ENCODE assay signal across 9 cellular contexts in the genomic region with DNA sequence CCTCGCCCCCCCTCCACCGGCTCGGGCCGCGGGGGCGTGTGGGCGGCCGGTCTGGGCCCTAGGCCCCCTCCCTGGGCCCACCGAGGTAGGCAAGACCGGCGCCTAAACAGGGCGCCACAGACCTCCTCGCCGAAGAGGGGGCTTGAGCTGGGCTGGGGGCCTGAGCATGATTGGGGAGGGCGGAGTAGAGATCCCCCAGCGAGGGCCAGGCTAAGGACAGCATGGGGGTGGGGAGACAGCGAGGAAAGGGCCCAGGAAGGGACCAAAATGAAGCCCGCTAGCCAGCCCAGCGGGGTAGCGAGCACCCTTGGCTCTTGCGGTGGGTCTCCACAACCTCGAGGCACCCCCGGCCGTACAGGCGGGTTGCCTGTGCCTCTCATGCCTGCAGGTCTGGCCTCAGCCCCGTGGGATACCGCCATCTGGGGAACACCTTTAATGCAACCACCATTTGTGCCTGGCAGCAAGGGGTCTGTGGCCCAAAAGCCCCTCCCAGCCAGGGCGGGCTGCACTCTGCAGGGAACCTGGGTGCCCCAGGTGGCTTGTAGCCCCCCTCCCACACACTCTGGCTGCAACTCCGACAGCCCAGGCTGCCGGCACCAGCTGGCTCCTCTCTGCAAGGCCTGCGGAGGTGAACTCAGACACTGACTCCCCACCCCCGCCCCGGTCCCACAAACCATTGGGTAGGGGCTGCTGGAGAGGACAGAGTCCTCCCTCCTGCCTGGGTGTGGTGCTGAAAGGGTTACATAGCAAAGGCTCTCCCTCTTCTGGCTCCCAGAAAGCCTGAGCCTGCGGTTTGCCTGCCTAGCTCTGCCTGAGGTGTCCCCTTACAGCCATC.
DNase-seq lines count a peak whose midpoint lies in the region; ATAC-seq and TF ChIP-seq lines count a peak whose summit lies in the region.
"Had no signal": no experiment of that assay in that cellular context is flagged by ENCODE, and none has a peak within 500 bp of the region (broad histone marks: within the 10 kb centered on the region; RNA-seq: fewer than 3 reads in every experiment).

No MANE protein-coding gene starts in this region.

- no peak; a peak in 1 of 4 replicates for TF ChIP-seq CTCF in GM23338 (conservative IDR thresholded peaks at IDR 0.05; ENCODE audit: low read depth in 2 of 2)

- no peaks in the 10 kb centered on the region for H3K9me2 ChIP-seq in GM23338 (ENCODE audit: insufficient read depth)

- ATAC-seq in GM23338 (peak; percentile 78), GM19395 (IDR thresholded peaks at IDR 0.05; ENCODE audit: unreplicated experiment) (no peak)
- no peak for ATAC-seq in stimulated activated memory B cell treated with anti-CD40 and anti-IgM and Interleukin-4, amounts not matched to agents 10 μg/mL and 1 μg/mL and 100 μg/mL, for 72 hours

- no peaks in the 10 kb centered on the region for H3K79me2 ChIP-seq in GM23338 (replicated peaks; ENCODE audit: insufficient read depth)

- H4K20me1 ChIP-seq in GM23338 (replicated peaks; ENCODE audit: insufficient read depth): peaks cover 9% of the 10 kb centered on the region

- no peak overlapping the region for H3K27ac ChIP-seq in GM23338 (ENCODE audit: low read depth)
- H3K27ac ChIP-seq in angular gyrus (ENCODE audit: low read depth, low read length): peak overlapping the region; percentile 31

- no peaks in the 10 kb centered on the region for H3K9me3 Mint-ChIP-seq in GM23338
- H3K9me3 Mint-ChIP-seq in stimulated activated memory B cell treated with anti-CD40 and anti-IgM and Interleukin-4, amounts not matched to agents 10 μg/mL and 1 μg/mL and 100 μg/mL, for 72 hours: no peaks in the 10 kb centered on the region
- H3K9me3 Mint-ChIP-seq: activated naive CD4-positive, alpha-beta T cell treated with anti-CD3 and anti-CD28 coated beads, Interleukin-2, amount 50 U/mL, for 72 hours had no signal

- H3K4me3 Mint-ChIP-seq in GM23338: peak overlapping the region; percentile 62; the same call in 2 of the 3 replicates
- peak overlapping the region; percentile 19 for H3K4me3 Mint-ChIP-seq in stimulated activated memory B cell treated with anti-CD40 and anti-IgM and Interleukin-4, amounts not matched to agents 10 μg/mL and 1 μg/mL and 100 μg/mL, for 72 hours

- peak overlapping the region; percentile 96 for H3K4me2 ChIP-seq in GM23338

- H3K36me3 ChIP-seq in GM23338 (ENCODE audit: insufficient read depth): no peaks in the 10 kb centered on the region

- 0 out of 2 replicates have a peak, but pooled peaks cover 4% of the 10 kb centered on the region for H3F3A ChIP-seq in GM23338 (replicated peaks; ENCODE audit: low read depth)

- DNase-seq in GM23338 (ENCODE audit: low spot score) (peak; percentile 82), inferior parietal cortex (ENCODE audit: extremely low spot score) (peak; percentile 4), SKM-1 (lab: John Stamatoyannopoulos, UW; ENCODE audit: unreplicated experiment) (no peak), cerebellar nuclear complex (lab: John Stamatoyannopoulos, UW) (no peak), NCI-H2196 (lab: John Stamatoyannopoulos, UW; ENCODE audit: unreplicated experiment) (no peak)

- H3K4me1 Mint-ChIP-seq in GM23338: peaks cover 11% of the 10 kb centered on the region
- H3K4me1 Mint-ChIP-seq in stimulated activated memory B cell treated with anti-CD40 and anti-IgM and Interleukin-4, amounts not matched to agents 10 μg/mL and 1 μg/mL and 100 μg/mL, for 72 hours: no peaks in the 10 kb centered on the region

- H3K36me3 Mint-ChIP-seq in GM23338 (ENCODE audit: low read depth): no peaks in the 10 kb centered on the region
- H3K36me3 Mint-ChIP-seq in stimulated activated memory B cell treated with anti-CD40 and anti-IgM and Interleukin-4, amounts not matched to agents 10 μg/mL and 1 μg/mL and 100 μg/mL, for 72 hours: no peaks in the 10 kb centered on the region
- H3K36me3 Mint-ChIP-seq: activated naive CD4-positive, alpha-beta T cell treated with anti-CD3 and anti-CD28 coated beads, Interleukin-2, amount 50 U/mL, for 72 hours had no signal

- H3K4me1 ChIP-seq in GM23338 (ENCODE audit: insufficient read depth): peaks cover 12% of the 10 kb centered on the region

- H3K27ac Mint-ChIP-seq in GM23338: no peak overlapping the region
- H3K27ac Mint-ChIP-seq in stimulated activated memory B cell treated with anti-CD40 and anti-IgM and Interleukin-4, amounts not matched to agents 10 μg/mL and 1 μg/mL and 100 μg/mL, for 72 hours: no peak overlapping the region
- H3K27ac Mint-ChIP-seq: activated naive CD4-positive, alpha-beta T cell treated with anti-CD3 and anti-CD28 coated beads, Interleukin-2, amount 50 U/mL, for 72 hours had no signal

- H3K27me3 ChIP-seq in GM23338 (ENCODE audit: insufficient read depth): peaks cover 87% of the 10 kb centered on the region

- H3K4me3 ChIP-seq in GM23338: peak overlapping the region; percentile 84

- H2AFZ ChIP-seq in GM23338: peak overlapping the region; percentile 96

- peaks cover 41% of the 10 kb centered on the region for H3K27me3 Mint-ChIP-seq in GM23338 (ENCODE audit: insufficient read depth, low read depth, poor library complexity)
- H3K27me3 Mint-ChIP-seq in stimulated activated memory B cell treated with anti-CD40 and anti-IgM and Interleukin-4, amounts not matched to agents 10 μg/mL and 1 μg/mL and 100 μg/mL, for 72 hours: peaks cover 27% of the 10 kb centered on the region

TF ChIP-seq in GM23338, 12 proteins besides CTCF, POLR2A, EP300 and RAD21:
- TF ChIP-seq NANOG (IDR thresholded peaks at IDR 0.05; ENCODE audit: borderline replicate concordance) (no peak), ZNF114 (CRISPR knock-in tag; IDR thresholded peaks at IDR 0.05) (no peak), ZNF331 (CRISPR knock-in tag; IDR thresholded peaks at IDR 0.05; ENCODE audit: low read depth) (no peak), POLR2AphosphoS5 (IDR thresholded peaks at IDR 0.05; ENCODE audit: low read depth) (no peak), EZH2phosphoT487 (IDR thresholded peaks at IDR 0.05; ENCODE audit: unreplicated experiment) (no peak), JUNB (IDR thresholded peaks at IDR 0.05; ENCODE audit: unreplicated experiment) (no peak)
- TF ChIP-seq, protein P1, sequence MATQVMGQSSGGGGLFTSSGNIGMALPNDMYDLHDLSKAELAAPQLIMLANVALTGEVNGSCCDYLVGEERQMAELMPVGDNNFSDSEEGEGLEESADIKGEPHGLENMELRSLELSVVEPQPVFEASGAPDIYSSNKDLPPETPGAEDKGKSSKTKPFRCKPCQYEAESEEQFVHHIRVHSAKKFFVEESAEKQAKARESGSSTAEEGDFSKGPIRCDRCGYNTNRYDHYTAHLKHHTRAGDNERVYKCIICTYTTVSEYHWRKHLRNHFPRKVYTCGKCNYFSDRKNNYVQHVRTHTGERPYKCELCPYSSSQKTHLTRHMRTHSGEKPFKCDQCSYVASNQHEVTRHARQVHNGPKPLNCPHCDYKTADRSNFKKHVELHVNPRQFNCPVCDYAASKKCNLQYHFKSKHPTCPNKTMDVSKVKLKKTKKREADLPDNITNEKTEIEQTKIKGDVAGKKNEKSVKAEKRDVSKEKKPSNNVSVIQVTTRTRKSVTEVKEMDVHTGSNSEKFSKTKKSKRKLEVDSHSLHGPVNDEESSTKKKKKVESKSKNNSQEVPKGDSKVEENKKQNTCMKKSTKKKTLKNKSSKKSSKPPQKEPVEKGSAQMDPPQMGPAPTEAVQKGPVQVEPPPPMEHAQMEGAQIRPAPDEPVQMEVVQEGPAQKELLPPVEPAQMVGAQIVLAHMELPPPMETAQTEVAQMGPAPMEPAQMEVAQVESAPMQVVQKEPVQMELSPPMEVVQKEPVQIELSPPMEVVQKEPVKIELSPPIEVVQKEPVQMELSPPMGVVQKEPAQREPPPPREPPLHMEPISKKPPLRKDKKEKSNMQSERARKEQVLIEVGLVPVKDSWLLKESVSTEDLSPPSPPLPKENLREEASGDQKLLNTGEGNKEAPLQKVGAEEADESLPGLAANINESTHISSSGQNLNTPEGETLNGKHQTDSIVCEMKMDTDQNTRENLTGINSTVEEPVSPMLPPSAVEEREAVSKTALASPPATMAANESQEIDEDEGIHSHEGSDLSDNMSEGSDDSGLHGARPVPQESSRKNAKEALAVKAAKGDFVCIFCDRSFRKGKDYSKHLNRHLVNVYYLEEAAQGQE (IDR thresholded peaks at IDR 0.05; ENCODE audit: unreplicated experiment): no peak

Comparison
In these comparisons a context has a peak if more than half of its experiments do, and no peak if none do; other contexts are left out.
1. DNase-seq: peak in GM23338 (single experiment) and inferior parietal cortex (single experiment); none in SKM-1 (single experiment), cerebellar nuclear complex (0 of 2) and NCI-H2196 (single experiment).